1 cellular context compared by ENCODE assay signal in the genomic region with DNA sequence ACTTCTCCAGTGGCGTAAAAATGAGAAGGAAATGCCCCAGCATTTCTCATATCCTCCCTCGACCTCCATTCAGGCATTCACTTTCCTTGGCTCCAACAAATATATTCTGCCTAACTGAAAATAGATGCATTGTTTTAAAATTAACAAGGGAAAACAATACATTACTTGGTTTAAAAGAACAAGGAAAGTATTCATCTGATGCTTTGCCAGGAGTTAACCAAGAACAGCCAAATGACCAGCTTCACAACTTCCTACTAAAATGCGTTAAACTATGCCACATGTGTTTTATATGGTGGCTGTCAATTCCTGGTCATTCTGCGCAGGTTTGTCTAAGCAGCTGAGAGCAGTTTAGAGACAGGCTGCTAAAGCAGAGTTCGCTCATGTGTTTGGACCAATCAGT.
TF ChIP-seq lines count a peak whose summit lies in the region.

No MANE protein-coding gene starts in this region.

TF ChIP-seq in endothelial cell of umbilical vein, 7 proteins besides CTCF, POLR2A, EP300 and RAD21 (continued from another document):
- peak; percentile 43 for TF ChIP-seq JUN (IDR thresholded peaks at IDR 0.05; ENCODE audit: borderline replicate concordance, insufficient read depth, insufficient read length, low read depth)
